12 cellular contexts compared by ENCODE assay signal in genomic region chr2:46082531-46083485, GRCh38.
DNase-seq lines count a peak whose midpoint lies in the region; ATAC-seq and TF ChIP-seq lines count a peak whose summit lies in the region.
"Had no signal": no experiment of that assay in that cellular context is flagged by ENCODE, and none has a peak within 500 bp of the region (broad histone marks: within the 10 kb centered on the region; RNA-seq: fewer than 3 reads in every experiment).

No MANE protein-coding gene starts in this region.

- ATAC-seq in left cardiac atrium (peak; percentile 65 to 92), GM18861 (IDR thresholded peaks at IDR 0.05; ENCODE audit: unreplicated experiment) (no peak)

- intact Hi-C loops in left cardiac atrium (cut with DNase I) = no loop called here

- peak overlapping the region; percentile 95 for H3K27ac Mint-ChIP-seq in HFFc6
- H3K27ac Mint-ChIP-seq: memory B cell had no signal

- no peaks in the 10 kb centered on the region for H3K9me3 ChIP-seq in adipocyte (ENCODE audit: control insufficient read depth, low read length)

- no peak overlapping the region for H2AFZ ChIP-seq in ACC112 (ENCODE audit: low read length, unreplicated experiment)

- no peak overlapping the region for H3K9ac ChIP-seq in adipocyte (ENCODE audit: low read length)

- no peaks in the 10 kb centered on the region for H3K79me2 ChIP-seq in ACC112 (ENCODE audit: control insufficient read depth, insufficient read depth, low read length, unreplicated experiment)

- H3K9me3 Mint-ChIP-seq in HFFc6 = no peaks in the 10 kb centered on the region
- H3K9me3 Mint-ChIP-seq: CD8-positive, alpha-beta memory T cell; memory B cell had no signal

- H3K4me1 ChIP-seq in ACC112 (ENCODE audit: control insufficient read depth, insufficient read depth, low read length, unreplicated experiment) (peaks cover 21% of the 10 kb centered on the region), adipocyte (ENCODE audit: control insufficient read depth, insufficient read depth, low read length) (peaks cover 3% of the 10 kb centered on the region)

- peak overlapping the region; percentile 74 for H3K4me3 Mint-ChIP-seq in HFFc6
- H3K4me3 Mint-ChIP-seq: CD8-positive, alpha-beta memory T cell; memory B cell had no signal

- peak; percentile 85 for DNase-seq in HFFc6
- DNase-seq in adipocyte (ENCODE audit: low read depth) = peak; percentile 94
- DNase-seq in left cardiac atrium = peak; percentile 76
- DNase-seq in D341Med (ENCODE audit: low spot score) = no peak
- no peak for DNase-seq in NCI-H69 (lab: John Stamatoyannopoulos, UW)
- no peak for DNase-seq in NCI-H146 treated with DMSO at 0.1 percent for 48 hours (lab: John Stamatoyannopoulos, UW; ENCODE audit: unreplicated experiment)
- DNase-seq: activated naive CD4-positive, alpha-beta T cell; CD8-positive, alpha-beta memory T cell; erythroblast had no signal

- TF ChIP-seq CTCF in HFFc6 (IDR thresholded peaks at IDR 0.05) = no peak

- peaks cover 5% of the 10 kb centered on the region for H3K27me3 Mint-ChIP-seq in HFFc6 (ENCODE audit: insufficient read depth)
- H3K27me3 Mint-ChIP-seq: CD8-positive, alpha-beta memory T cell; memory B cell had no signal

- H3K27me3 ChIP-seq in ACC112 (ENCODE audit: insufficient read depth, low read length) = no peaks in the 10 kb centered on the region
- no peaks in the 10 kb centered on the region for H3K27me3 ChIP-seq in adipocyte (replicated peaks; ENCODE audit: control insufficient read depth, insufficient read depth, low read length)

- peaks cover 32% of the 10 kb centered on the region for H3K36me3 Mint-ChIP-seq in HFFc6 (ENCODE audit: low read depth)

- no peak overlapping the region for H3K4me3 ChIP-seq in ACC112 (ENCODE audit: low read depth, low read length)
- no peak overlapping the region for H3K4me3 ChIP-seq in adipocyte (ENCODE audit: low read length)

- H3K36me3 ChIP-seq in ACC112 (ENCODE audit: insufficient read depth, low read length) (peaks cover 4% of the 10 kb centered on the region; the same call in 1 of the 2 replicates), adipocyte (ENCODE audit: control insufficient read depth, insufficient read depth, low read length, severe bottlenecking) (peaks cover 8% of the 10 kb centered on the region)

- peak overlapping the region; percentile 91 for H3K27ac ChIP-seq in ACC112 (ENCODE audit: low read depth, low read length)

- peaks cover 51% of the 10 kb centered on the region for H3K4me1 Mint-ChIP-seq in HFFc6 (ENCODE audit: low read depth)

Comparison
In these comparisons a context has a peak if more than half of its experiments do, and no peak if none do; other contexts are left out.
1. DNase-seq: peak in HFFc6 (single experiment), adipocyte (single experiment) and left cardiac atrium (single experiment); none in D341Med (single experiment), NCI-H69 (single experiment) and NCI-H146 treated with DMSO at 0.1 percent for 48 hours (single experiment).